In genomic region chr16:21541611-21542051, GRCh38 we compare ENCODE assay signal across 8 cellular contexts. TPM values are rescaled to one million over a fixed set of nuclear protein-coding genes. Genes with fewer than 3 reads are reported as not detected.
DNase-seq lines count a peak whose midpoint lies in the region; ATAC-seq and TF ChIP-seq lines count a peak whose summit lies in the region.
"Not testable (repeated sequence)": the region's sequence is repeated elsewhere in the genome, so short reads cannot be mapped to it uniquely, and the experiment has no call there.

No MANE protein-coding gene starts in this region.

- CTCF ChIA-PET in T-cell (lab: Charles Lee); activated naive CD4-positive, alpha-beta T cell treated with anti-CD3 and anti-CD28 coated beads, Interleukin-2, amount 10 ng/mL, durations not matched to agents 7 days and 5 days (lab: Charles Lee): not testable (repeated sequence)

- not testable (repeated sequence) for TF ChIP-seq CTCF in thoracic aorta (IDR thresholded peaks at IDR 0.05)

- H3K36me3 Mint-ChIP-seq in T-cell; activated naive CD4-positive, alpha-beta T cell treated with anti-CD3 and anti-CD28 coated beads, Interleukin-2, amount 10 ng/mL, durations not matched to agents 7 days and 5 days: not testable (repeated sequence)

- DNase-seq in GF-D8 (lab: John Stamatoyannopoulos, UW) (peak; percentile 72), Kasumi-1 (lab: John Stamatoyannopoulos, UW) (peak; percentile 42 to 73), T-cell (peak in 11 of 34 experiments; percentile 22 to 57 (median 35)), left colon (peak in 1 of 2 donors; percentile 29)
- DNase-seq in activated naive CD4-positive, alpha-beta T cell treated with anti-CD3 and anti-CD28 coated beads, Interleukin-2, amount 10 ng/mL, durations not matched to agents 7 days and 5 days: peak; percentile 34
- not testable (repeated sequence) for DNase-seq in thoracic aorta (ENCODE audit: low spot score)

- peaks cover 10 to 19% (median 19%) of the 10 kb centered on the region in 3 donors for H3K4me1 Mint-ChIP-seq in T-cell
- H3K4me1 Mint-ChIP-seq in activated naive CD4-positive, alpha-beta T cell treated with anti-CD3 and anti-CD28 coated beads, Interleukin-2, amount 10 ng/mL, durations not matched to agents 7 days and 5 days: peaks cover 24% of the 10 kb centered on the region

- H3K4me3 ChIP-seq in thoracic aorta: not testable (repeated sequence)

- not testable (repeated sequence) for H3K36me3 ChIP-seq in thoracic aorta

- H3K9me3 Mint-ChIP-seq in T-cell; activated naive CD4-positive, alpha-beta T cell treated with anti-CD3 and anti-CD28 coated beads, Interleukin-2, amount 10 ng/mL, durations not matched to agents 7 days and 5 days: not testable (repeated sequence)

- ATAC-seq in GM19467 (IDR thresholded peaks at IDR 0.05; ENCODE audit: unreplicated experiment) (peak; percentile 48), HG02938 (IDR thresholded peaks at IDR 0.05; ENCODE audit: unreplicated experiment) (peak; percentile 40), T-cell (replicated peaks in 1 of 4) (peak; percentile 25 to 60 (median 52)), left colon (peak; percentile 41)
- ATAC-seq in thoracic aorta (ENCODE audit: insufficient number of reproducible peaks, low FRiP score, low read depth): not testable (repeated sequence)

- intact Hi-C loops in left colon (cut with DNase I, micrococcal nuclease): not testable (repeated sequence)

- not testable (repeated sequence) for H3K9me3 ChIP-seq in thoracic aorta

- POLR2A ChIA-PET in T-cell (lab: Charles Lee): not testable (repeated sequence)

- H3K4me3 Mint-ChIP-seq in T-cell; activated naive CD4-positive, alpha-beta T cell treated with anti-CD3 and anti-CD28 coated beads, Interleukin-2, amount 10 ng/mL, durations not matched to agents 7 days and 5 days: not testable (repeated sequence)

- H3K4me1 ChIP-seq in thoracic aorta (ENCODE audit: control insufficient read depth in 1 of 2, low read depth in 2 of 2): peaks cover 17 to 36% of the 10 kb centered on the region in 2 donors

- H3K27ac ChIP-seq in thoracic aorta: peak overlapping the region; percentile 18 to 50

- H3K27ac Mint-ChIP-seq in T-cell: not testable (repeated sequence)
- H3K27ac Mint-ChIP-seq in activated naive CD4-positive, alpha-beta T cell treated with anti-CD3 and anti-CD28 coated beads, Interleukin-2, amount 10 ng/mL, durations not matched to agents 7 days and 5 days: peak overlapping the region; percentile 8

- not testable (repeated sequence) for H3K27me3 ChIP-seq in thoracic aorta (replicated peaks; ENCODE audit: insufficient read depth)

- not testable (repeated sequence) for H3K27me3 Mint-ChIP-seq in T-cell
- H3K27me3 Mint-ChIP-seq in activated naive CD4-positive, alpha-beta T cell treated with anti-CD3 and anti-CD28 coated beads, Interleukin-2, amount 10 ng/mL, durations not matched to agents 7 days and 5 days: peaks cover 11% of the 10 kb centered on the region

RNA-seq across cellular contexts. Expression of gene METTL9, which starts 57.7 kb away (rescaled TPM):
- total RNA-seq in T-cell: 10 to 100 TPM; 69.3 to 93.3 (median 75.5) TPM
- total RNA-seq in left colon: 10 to 100 TPM; 69.1 to 79.0 TPM
- 100 to 1,000 TPM in 1 of 2 donors, 10 to 100 TPM in 1; 98.6 to 100 TPM for total RNA-seq in thoracic aorta
